In genomic region chr2:130188432-130188792, GRCh38 we compare ENCODE assay signal across 9 cellular contexts. TPM values are rescaled to one million over a fixed set of nuclear protein-coding genes. Genes with fewer than 3 reads are reported as not detected.
A peak's percentile ranks its signal among the peaks of the same experiment; 100 is the strongest.
DNase-seq lines count a peak whose midpoint lies in the region; ATAC-seq, FAIRE-seq and TF ChIP-seq lines count a peak whose summit lies in the region.
"Not testable (repeated sequence)": the region's sequence is repeated elsewhere in the genome, so short reads cannot be mapped to it uniquely, and the experiment has no call there.
"Had no signal": no experiment of that assay in that cellular context is flagged by ENCODE, and none has a peak within 500 bp of the region (broad histone marks: within the 10 kb centered on the region; RNA-seq: fewer than 3 reads in every experiment).

No MANE protein-coding gene starts in this region.

- not testable (repeated sequence) for ATAC-seq in GM23338; activated CD4-positive, alpha-beta T cell treated with anti-CD3 and anti-CD28 coated beads for 36 hours; HepG2; stimulated activated naive B cell treated with anti-CD40 and anti-IgM and Interleukin-4, amounts not matched to agents 10 μg/mL and 1 μg/mL and 100 μg/mL, for 72 hours (replicated peaks)

- not testable (repeated sequence) for TF ChIP-seq POLR2A in HepG2 (IDR thresholded peaks at IDR 0.05; ENCODE audit: insufficient read depth in 1 of 2, low read depth in 2 of 2, low read length in 2 of 2)

- not testable (repeated sequence) for H3K9me3 Mint-ChIP-seq in GM23338; activated CD4-positive, alpha-beta T cell treated with anti-CD3 and anti-CD28 coated beads for 36 hours (ENCODE audit: low read depth); stimulated activated naive B cell treated with anti-CD40 and anti-IgM and Interleukin-4, amounts not matched to agents 10 μg/mL and 1 μg/mL and 100 μg/mL, for 72 hours

- intact Hi-C loops in activated CD4-positive, alpha-beta T cell treated with anti-CD3 and anti-CD28 coated beads for 36 hours (cut with DNase I, micrococcal nuclease) = loop anchor here (5.0 kb wide), 1 partner anchor 1299 kb away; no protein-coding TSS in a partner anchor
- intact Hi-C loops in HepG2 (cut with micrococcal nuclease; ENCODE audit: unreplicated experiment) = not testable (repeated sequence)

- not testable (repeated sequence) for H3F3A ChIP-seq in GM23338 (replicated peaks; ENCODE audit: low read depth)

- not testable (repeated sequence) for H3K4me1 Mint-ChIP-seq in GM23338; activated CD4-positive, alpha-beta T cell treated with anti-CD3 and anti-CD28 coated beads for 36 hours
- H3K4me1 Mint-ChIP-seq in stimulated activated naive B cell treated with anti-CD40 and anti-IgM and Interleukin-4, amounts not matched to agents 10 μg/mL and 1 μg/mL and 100 μg/mL, for 72 hours = peaks cover 8 to 19% of the 10 kb centered on the region in 2 donors

- not testable (repeated sequence) for H3K4me1 ChIP-seq in GM23338 (ENCODE audit: insufficient read depth)
- H3K4me1 ChIP-seq in HepG2 (ENCODE audit: insufficient read depth, low read length) = peaks cover 28% of the 10 kb centered on the region

- not testable (repeated sequence) for H3K9me3 ChIP-seq in HepG2 (ENCODE audit: low read length)

- H3K79me2 ChIP-seq in GM23338 (replicated peaks; ENCODE audit: insufficient read depth) = not testable (repeated sequence)
- H3K79me2 ChIP-seq in HepG2 (ENCODE audit: insufficient read depth, low read length) = peaks cover 13% of the 10 kb centered on the region

- TF ChIP-seq RAD21 in HepG2 (CRISPR knock-in tag; IDR thresholded peaks at IDR 0.05) = not testable (repeated sequence)

- not testable (repeated sequence) for H3K36me3 ChIP-seq in GM23338 (ENCODE audit: insufficient read depth); HepG2 (replicated peaks in 1 of 2; ENCODE audit: control insufficient read depth in 1 of 2, insufficient read depth in 2 of 2, low read length in 2 of 2)

- not testable (repeated sequence) for H3K4me3 Mint-ChIP-seq in GM23338; activated CD4-positive, alpha-beta T cell treated with anti-CD3 and anti-CD28 coated beads for 36 hours; stimulated activated naive B cell treated with anti-CD40 and anti-IgM and Interleukin-4, amounts not matched to agents 10 μg/mL and 1 μg/mL and 100 μg/mL, for 72 hours

- not testable (repeated sequence) for H3K36me3 Mint-ChIP-seq in GM23338 (ENCODE audit: low read depth); activated CD4-positive, alpha-beta T cell treated with anti-CD3 and anti-CD28 coated beads for 36 hours (ENCODE audit: low read depth)
- H3K36me3 Mint-ChIP-seq in stimulated activated naive B cell treated with anti-CD40 and anti-IgM and Interleukin-4, amounts not matched to agents 10 μg/mL and 1 μg/mL and 100 μg/mL, for 72 hours = peaks cover 15 to 37% of the 10 kb centered on the region in 2 donors

- WGBS in HepG2 (ENCODE audit: low lambda C conversion rate) = over 99% methylated on average over 7 of the region's 7 CpGs

- DNase-seq in GM23338 (ENCODE audit: low spot score); activated CD4-positive, alpha-beta T cell treated with anti-CD3 and anti-CD28 coated beads for 36 hours; HepG2 (ENCODE audit: low spot score); stimulated activated naive B cell treated with anti-CD40 and anti-IgM and Interleukin-4, amounts not matched to agents 10 μg/mL and 1 μg/mL and 100 μg/mL, for 72 hours: not testable (repeated sequence)
- DNase-seq in activated effector memory CD4-positive, alpha-beta T cell treated with anti-CD3 and anti-CD28 coated beads, Interleukin-2, amount 50 U/mL, for 16 hours = peak; percentile 47

- not testable (repeated sequence) for H3K4me3 ChIP-seq in GM23338; HepG2 (replicated peaks in 1 of 3; ENCODE audit: insufficient read depth in 1 of 3, low read depth in 2 of 3, low read length in 3 of 3)

- BruUV-seq in HepG2 (replicated peaks; lab: Mats Ljungman, UMichigan) = not testable (repeated sequence)

- TF ChIP-seq CTCF in GM23338 (conservative IDR thresholded peaks at IDR 0.05; ENCODE audit: low read depth in 2 of 2); HepG2 (CRISPR knock-in tag; IDR thresholded peaks at IDR 0.05): not testable (repeated sequence)

- not testable (repeated sequence) for H3K4me2 ChIP-seq in GM23338; HepG2 (ENCODE audit: low read depth, low read length)

- TF ChIP-seq EP300 in HepG2 (IDR thresholded peaks at IDR 0.05; ENCODE audit: low read depth in 2 of 2, low read length in 2 of 2); HepG2 (CRISPR knock-in tag; IDR thresholded peaks at IDR 0.05; ENCODE audit: borderline replicate concordance): not testable (repeated sequence)

- not testable (repeated sequence) for H3K27me3 ChIP-seq in GM23338 (ENCODE audit: insufficient read depth); HepG2 (ENCODE audit: control insufficient read depth in 1 of 2, insufficient read depth in 2 of 2, low read length in 2 of 2)

- peak overlapping the region; percentile 74 for H3K27ac Mint-ChIP-seq in GM23338
- H3K27ac Mint-ChIP-seq in activated CD4-positive, alpha-beta T cell treated with anti-CD3 and anti-CD28 coated beads for 36 hours = peak overlapping the region; percentile 33
- H3K27ac Mint-ChIP-seq in stimulated activated naive B cell treated with anti-CD40 and anti-IgM and Interleukin-4, amounts not matched to agents 10 μg/mL and 1 μg/mL and 100 μg/mL, for 72 hours = peak overlapping the region; percentile 77

- POLR2A ChIA-PET in activated CD4-positive, alpha-beta T cell treated with anti-CD3 and anti-CD28 coated beads for 36 hours (lab: Charles Lee) = not testable (repeated sequence)
- POLR2A ChIA-PET in HepG2 (lab: Yijun Ruan, JAX) = interaction anchor here (0.6 kb wide), 1 partner anchor 19 kb away, joined by 3 read pairs; no protein-coding TSS in a partner anchor

- not testable (repeated sequence) for H4K20me1 ChIP-seq in GM23338 (replicated peaks; ENCODE audit: insufficient read depth); HepG2 (ENCODE audit: insufficient read depth, low read length)

- not testable (repeated sequence) for H3K9me2 ChIP-seq in GM23338 (ENCODE audit: insufficient read depth)

- H3K27me3 Mint-ChIP-seq in GM23338 (ENCODE audit: insufficient read depth, low read depth, poor library complexity); activated CD4-positive, alpha-beta T cell treated with anti-CD3 and anti-CD28 coated beads for 36 hours; stimulated activated naive B cell treated with anti-CD40 and anti-IgM and Interleukin-4, amounts not matched to agents 10 μg/mL and 1 μg/mL and 100 μg/mL, for 72 hours: not testable (repeated sequence)

- in situ Hi-C loops in HepG2 (cut with HindIII; ENCODE audit: extremely low pct_ligation_motif_present, low pct_unique_long_range_greater_than_20kb) = loop anchor here (25.0 kb wide), 1 partner anchor 1299 kb away; the partner anchor contains the start of genes MZT2A and TUBA3D

- peak; percentile 15 for FAIRE-seq in HepG2 (lab: Jason Lieb, UNC)

- not testable (repeated sequence) for H3K27ac ChIP-seq in GM23338 (ENCODE audit: low read depth); HepG2 (ENCODE audit: extremely low read length, insufficient read depth, low read length)

- CTCF ChIA-PET in activated CD4-positive, alpha-beta T cell treated with anti-CD3 and anti-CD28 coated beads for 36 hours (lab: Charles Lee); HepG2 (lab: Yijun Ruan, JAX; ENCODE audit: low intra/inter-chr PET ratio, low total read pairs): not testable (repeated sequence)

- not testable (repeated sequence) for H2AFZ ChIP-seq in GM23338; HepG2 (ENCODE audit: low read length)

- not testable (repeated sequence) for H3K9ac ChIP-seq in HepG2 (ENCODE audit: insufficient read depth, low read depth, low read length)

RNA-seq across cellular contexts. Expression of gene MZT2B, which starts 6.3 kb away (rescaled TPM):
- 60.0 and 70.9 TPM in 2 replicates for total RNA-seq in GM23338 (2014; rRNA removed; shearing (Covaris generic))
- polyA plus RNA-seq in GM23338 (2016; fragmentation: Nextera tagmentation; extraction: Ambion mirVana) = 233 and 263 TPM in 2 replicates
- 100 to 1,000 TPM; 281 to 343 TPM for total RNA-seq in activated CD4-positive, alpha-beta T cell treated with anti-CD3 and anti-CD28 coated beads for 36 hours
- total RNA-seq in HepG2 (2016; rRNA removed; fragmentation: Illumina TruSeq; extraction: Trizol) = 308 and 410 TPM in 2 replicates
- total RNA-seq in HepG2 (2016; cell fraction: cytosol; rRNA removed; fragmentation: Illumina TruSeq; extraction: Trizol; ENCODE audit: low read depth) = 664 and 798 TPM in 2 replicates
- 352 and 417 TPM in 2 replicates for total RNA-seq in HepG2 (2016; cell fraction: insoluble cytoplasmic fraction; rRNA removed; fragmentation: Illumina TruSeq; extraction: Trizol)
- total RNA-seq in HepG2 (2016; cell fraction: membrane; rRNA removed; fragmentation: Illumina TruSeq; extraction: Trizol) = 641 and 838 TPM in 2 replicates
- 142 and 179 TPM in 2 replicates for total RNA-seq in HepG2 (2016; cell fraction: nucleus; rRNA removed; fragmentation: Illumina TruSeq; extraction: Trizol)
- polyA plus RNA-seq in HepG2 (2011; rRNA removed) = 244 and 253 TPM in 2 replicates
- polyA plus RNA-seq in HepG2 (2011; cell fraction: cytosol; rRNA removed) = 121 and 325 TPM in 2 replicates
- 97.5 and 107 TPM in 2 replicates for polyA plus RNA-seq in HepG2 (2011; cell fraction: nucleus; rRNA removed)
- polyA plus RNA-seq in HepG2 (2012) = 208 and 248 TPM in 2 replicates
- polyA plus RNA-seq in HepG2 (2016; cell fraction: cytosol; fragmentation: Illumina TruSeq; extraction: Trizol; ENCODE audit: low read depth) = 676 and 762 TPM in 2 replicates
- 300 and 324 TPM in 2 replicates for polyA plus RNA-seq in HepG2 (2016; cell fraction: insoluble cytoplasmic fraction; fragmentation: Illumina TruSeq; extraction: Trizol; ENCODE audit: low read depth)
- polyA plus RNA-seq in HepG2 (2016; cell fraction: membrane; fragmentation: Illumina TruSeq; extraction: Trizol; ENCODE audit: low read depth) = 541 and 609 TPM in 2 replicates
- 261 and 270 TPM in 2 replicates for polyA plus RNA-seq in HepG2 (2016; cell fraction: nucleus; fragmentation: Illumina TruSeq; extraction: Trizol; ENCODE audit: insufficient read depth, low read depth)
- polyA minus RNA-seq in HepG2 (2011; rRNA and poly(A)+ RNA removed; ENCODE audit: low replicate concordance) = 12.3 and 45.2 TPM in 2 replicates
- 53.2 and 58.8 TPM in 2 replicates for polyA minus RNA-seq in HepG2 (2011; cell fraction: cytosol; rRNA and poly(A)+ RNA removed)
- 20.9 and 25.2 TPM in 2 replicates for polyA minus RNA-seq in HepG2 (2011; cell fraction: nucleus; rRNA and poly(A)+ RNA removed)

RNA-seq across cellular contexts. Expression of gene SMPD4, which starts 7.0 kb away (rescaled TPM):
- 87.5 and 98.6 TPM in 2 replicates for total RNA-seq in GM23338 (2014; rRNA removed; shearing (Covaris generic))
- polyA plus RNA-seq in GM23338 (2016; fragmentation: Nextera tagmentation; extraction: Ambion mirVana) = 43.5 and 44.2 TPM in 2 replicates
- 10 to 100 TPM; 73.8 to 78.6 TPM for total RNA-seq in activated CD4-positive, alpha-beta T cell treated with anti-CD3 and anti-CD28 coated beads for 36 hours
- 70.5 and 72.5 TPM in 2 replicates for total RNA-seq in HepG2 (2016; rRNA removed; fragmentation: Illumina TruSeq; extraction: Trizol)
- 16.2 and 16.4 TPM in 2 replicates for total RNA-seq in HepG2 (2016; cell fraction: cytosol; rRNA removed; fragmentation: Illumina TruSeq; extraction: Trizol; ENCODE audit: low read depth)
- 63.3 and 71.6 TPM in 2 replicates for total RNA-seq in HepG2 (2016; cell fraction: insoluble cytoplasmic fraction; rRNA removed; fragmentation: Illumina TruSeq; extraction: Trizol)
- 45.6 and 46.9 TPM in 2 replicates for total RNA-seq in HepG2 (2016; cell fraction: membrane; rRNA removed; fragmentation: Illumina TruSeq; extraction: Trizol)
- total RNA-seq in HepG2 (2016; cell fraction: nucleus; rRNA removed; fragmentation: Illumina TruSeq; extraction: Trizol) = 70.7 and 77.5 TPM in 2 replicates
- 63.2 and 69.0 TPM in 2 replicates for polyA plus RNA-seq in HepG2 (2011; rRNA removed)
- polyA plus RNA-seq in HepG2 (2011; cell fraction: cytosol; rRNA removed) = 27.2 and 39.1 TPM in 2 replicates
- 483 and 680 TPM in 2 replicates for polyA plus RNA-seq in HepG2 (2011; cell fraction: nucleus; rRNA removed)
- 53.0 and 69.5 TPM in 2 replicates for polyA plus RNA-seq in HepG2 (2012)
- 12.9 and 14.8 TPM in 2 replicates for polyA plus RNA-seq in HepG2 (2016; cell fraction: cytosol; fragmentation: Illumina TruSeq; extraction: Trizol; ENCODE audit: low read depth)
- 81.9 and 105 TPM in 2 replicates for polyA plus RNA-seq in HepG2 (2016; cell fraction: insoluble cytoplasmic fraction; fragmentation: Illumina TruSeq; extraction: Trizol; ENCODE audit: low read depth)
- polyA plus RNA-seq in HepG2 (2016; cell fraction: membrane; fragmentation: Illumina TruSeq; extraction: Trizol; ENCODE audit: low read depth) = 36.8 and 38.6 TPM in 2 replicates
- polyA plus RNA-seq in HepG2 (2016; cell fraction: nucleus; fragmentation: Illumina TruSeq; extraction: Trizol; ENCODE audit: insufficient read depth, low read depth) = 229 and 236 TPM in 2 replicates
- polyA minus RNA-seq in HepG2 (2011; rRNA and poly(A)+ RNA removed; ENCODE audit: low replicate concordance) = 39.1 and 125 TPM in 2 replicates
- polyA minus RNA-seq in HepG2 (2011; cell fraction: cytosol; rRNA and poly(A)+ RNA removed) = 39.4 and 44.1 TPM in 2 replicates
- polyA minus RNA-seq in HepG2 (2011; cell fraction: nucleus; rRNA and poly(A)+ RNA removed) = 82.9 and 90.9 TPM in 2 replicates

RNA-seq across cellular contexts. Expression of gene TUBA3E, which starts 9.8 kb away (rescaled TPM):
- 0.21 and 0.66 TPM in 2 replicates for total RNA-seq in GM23338 (2014; rRNA removed; shearing (Covaris generic))
- polyA plus RNA-seq in GM23338 (2016; fragmentation: Nextera tagmentation; extraction: Ambion mirVana) (0.31 TPM in 1 of 2 replicates, not detected in the other), HepG2 (2011; rRNA removed) (not detected in 2 replicates)
- not detected for total RNA-seq in activated CD4-positive, alpha-beta T cell treated with anti-CD3 and anti-CD28 coated beads for 36 hours
- not detected in 2 replicates for total RNA-seq in HepG2 (2016; rRNA removed; fragmentation: Illumina TruSeq; extraction: Trizol)
- not detected in 2 replicates for total RNA-seq in HepG2 (2016; cell fraction: cytosol; rRNA removed; fragmentation: Illumina TruSeq; extraction: Trizol; ENCODE audit: low read depth)
- total RNA-seq in HepG2 (2016; cell fraction: insoluble cytoplasmic fraction; rRNA removed; fragmentation: Illumina TruSeq; extraction: Trizol) = not detected in 2 replicates
- not detected in 2 replicates for total RNA-seq in HepG2 (2016; cell fraction: membrane; rRNA removed; fragmentation: Illumina TruSeq; extraction: Trizol)
- not detected in 2 replicates for total RNA-seq in HepG2 (2016; cell fraction: nucleus; rRNA removed; fragmentation: Illumina TruSeq; extraction: Trizol)
- polyA plus RNA-seq in HepG2 (2011; cell fraction: cytosol; rRNA removed) = not detected in 2 replicates
- polyA plus RNA-seq in HepG2 (2011; cell fraction: nucleus; rRNA removed) = not detected in 2 replicates
- not detected in 2 replicates for polyA plus RNA-seq in HepG2 (2012)
- not detected in 2 replicates for polyA plus RNA-seq in HepG2 (2016; cell fraction: cytosol; fragmentation: Illumina TruSeq; extraction: Trizol; ENCODE audit: low read depth)
- polyA plus RNA-seq in HepG2 (2016; cell fraction: insoluble cytoplasmic fraction; fragmentation: Illumina TruSeq; extraction: Trizol; ENCODE audit: low read depth) = not detected in 2 replicates
- not detected in 2 replicates for polyA plus RNA-seq in HepG2 (2016; cell fraction: membrane; fragmentation: Illumina TruSeq; extraction: Trizol; ENCODE audit: low read depth)
- polyA plus RNA-seq in HepG2 (2016; cell fraction: nucleus; fragmentation: Illumina TruSeq; extraction: Trizol; ENCODE audit: insufficient read depth, low read depth) = not detected in 2 replicates
- not detected in 2 replicates for polyA minus RNA-seq in HepG2 (2011; rRNA and poly(A)+ RNA removed; ENCODE audit: low replicate concordance)
- polyA minus RNA-seq in HepG2 (2011; cell fraction: cytosol; rRNA and poly(A)+ RNA removed) = not detected in 2 replicates
- not detected in 2 replicates for polyA minus RNA-seq in HepG2 (2011; cell fraction: nucleus; rRNA and poly(A)+ RNA removed)
- total RNA-seq: CD4-positive, CD25-positive, alpha-beta regulatory T cell; CD8-positive, alpha-beta memory T cell; H7 had no signal
- polyA plus RNA-seq: CD4-positive, CD25-positive, alpha-beta regulatory T cell; CD8-positive, alpha-beta memory T cell; IgD-negative memory B cell had no signal

RNA-seq across cellular contexts. Expression of gene CCDC74B, which starts 43.5 kb away (rescaled TPM):
- 22.1 and 34.5 TPM in 2 replicates for total RNA-seq in GM23338 (2014; rRNA removed; shearing (Covaris generic))
- polyA plus RNA-seq in GM23338 (2016; fragmentation: Nextera tagmentation; extraction: Ambion mirVana) (15.1 and 16.4 TPM in 2 replicates), HepG2 (2011; rRNA removed) (0.07 and 0.12 TPM in 2 replicates)
- 1 to 10 TPM; 2.5 to 3.2 TPM for total RNA-seq in activated CD4-positive, alpha-beta T cell treated with anti-CD3 and anti-CD28 coated beads for 36 hours
- 0.11 TPM in 1 of 2 replicates, not detected in the other for total RNA-seq in HepG2 (2016; rRNA removed; fragmentation: Illumina TruSeq; extraction: Trizol)
- total RNA-seq in HepG2 (2016; cell fraction: cytosol; rRNA removed; fragmentation: Illumina TruSeq; extraction: Trizol; ENCODE audit: low read depth) = 0.26 TPM in 1 of 2 replicates, not detected in the other
- total RNA-seq in HepG2 (2016; cell fraction: insoluble cytoplasmic fraction; rRNA removed; fragmentation: Illumina TruSeq; extraction: Trizol) = 0.15 and 0.24 TPM in 2 replicates
- total RNA-seq in HepG2 (2016; cell fraction: membrane; rRNA removed; fragmentation: Illumina TruSeq; extraction: Trizol) = 0.55 TPM in 1 of 2 replicates, not detected in the other
- 0.28 and 0.37 TPM in 2 replicates for total RNA-seq in HepG2 (2016; cell fraction: nucleus; rRNA removed; fragmentation: Illumina TruSeq; extraction: Trizol)
- polyA plus RNA-seq in HepG2 (2011; cell fraction: cytosol; rRNA removed) = 0.04 and 0.21 TPM in 2 replicates
- 1.0 and 1.3 TPM in 2 replicates for polyA plus RNA-seq in HepG2 (2011; cell fraction: nucleus; rRNA removed)
- 0.04 and 0.16 TPM in 2 replicates for polyA plus RNA-seq in HepG2 (2012)
- polyA plus RNA-seq in HepG2 (2016; cell fraction: cytosol; fragmentation: Illumina TruSeq; extraction: Trizol; ENCODE audit: low read depth) = 0.26 and 0.28 TPM in 2 replicates
- 0.35 TPM in 1 of 2 replicates, not detected in the other for polyA plus RNA-seq in HepG2 (2016; cell fraction: insoluble cytoplasmic fraction; fragmentation: Illumina TruSeq; extraction: Trizol; ENCODE audit: low read depth)
- polyA plus RNA-seq in HepG2 (2016; cell fraction: membrane; fragmentation: Illumina TruSeq; extraction: Trizol; ENCODE audit: low read depth) = 0.21 and 0.37 TPM in 2 replicates
- 0.75 and 0.81 TPM in 2 replicates for polyA plus RNA-seq in HepG2 (2016; cell fraction: nucleus; fragmentation: Illumina TruSeq; extraction: Trizol; ENCODE audit: insufficient read depth, low read depth)
- polyA minus RNA-seq in HepG2 (2011; rRNA and poly(A)+ RNA removed; ENCODE audit: low replicate concordance) = 0.47 TPM in 1 of 2 replicates, not detected in the other
- not detected in 2 replicates for polyA minus RNA-seq in HepG2 (2011; cell fraction: cytosol; rRNA and poly(A)+ RNA removed)
- polyA minus RNA-seq in HepG2 (2011; cell fraction: nucleus; rRNA and poly(A)+ RNA removed) = 0.50 and 0.90 TPM in 2 replicates
- total RNA-seq: CD4-positive, CD25-positive, alpha-beta regulatory T cell had no signal
- polyA plus RNA-seq: CD4-positive, CD25-positive, alpha-beta regulatory T cell; IgD-negative memory B cell had no signal

RNA-seq across cellular contexts. Expression of gene POTEF, which starts 59.4 kb away (rescaled TPM):
- 1.8 and 3.0 TPM in 2 replicates for total RNA-seq in GM23338 (2014; rRNA removed; shearing (Covaris generic))
- polyA plus RNA-seq in GM23338 (2016; fragmentation: Nextera tagmentation; extraction: Ambion mirVana) (1.0 and 1.1 TPM in 2 replicates), HepG2 (2011; rRNA removed) (1.2 and 1.7 TPM in 2 replicates)
- total RNA-seq in activated CD4-positive, alpha-beta T cell treated with anti-CD3 and anti-CD28 coated beads for 36 hours = not detected
- 1.9 and 6.0 TPM in 2 replicates for total RNA-seq in HepG2 (2016; rRNA removed; fragmentation: Illumina TruSeq; extraction: Trizol)
- total RNA-seq in HepG2 (2016; cell fraction: cytosol; rRNA removed; fragmentation: Illumina TruSeq; extraction: Trizol; ENCODE audit: low read depth) = 1.6 and 1.7 TPM in 2 replicates
- 2.0 and 5.7 TPM in 2 replicates for total RNA-seq in HepG2 (2016; cell fraction: insoluble cytoplasmic fraction; rRNA removed; fragmentation: Illumina TruSeq; extraction: Trizol)
- 2.2 and 2.6 TPM in 2 replicates for total RNA-seq in HepG2 (2016; cell fraction: membrane; rRNA removed; fragmentation: Illumina TruSeq; extraction: Trizol)
- 18.5 and 22.6 TPM in 2 replicates for total RNA-seq in HepG2 (2016; cell fraction: nucleus; rRNA removed; fragmentation: Illumina TruSeq; extraction: Trizol)
- 0.26 and 0.34 TPM in 2 replicates for polyA plus RNA-seq in HepG2 (2011; cell fraction: cytosol; rRNA removed)
- polyA plus RNA-seq in HepG2 (2011; cell fraction: nucleus; rRNA removed) = 16.9 and 20.4 TPM in 2 replicates
- 2.0 and 2.3 TPM in 2 replicates for polyA plus RNA-seq in HepG2 (2012)
- polyA plus RNA-seq in HepG2 (2016; cell fraction: cytosol; fragmentation: Illumina TruSeq; extraction: Trizol; ENCODE audit: low read depth) = not detected in 2 replicates
- 0.19 and 0.31 TPM in 2 replicates for polyA plus RNA-seq in HepG2 (2016; cell fraction: insoluble cytoplasmic fraction; fragmentation: Illumina TruSeq; extraction: Trizol; ENCODE audit: low read depth)
- not detected in 2 replicates for polyA plus RNA-seq in HepG2 (2016; cell fraction: membrane; fragmentation: Illumina TruSeq; extraction: Trizol; ENCODE audit: low read depth)
- 6.1 and 6.5 TPM in 2 replicates for polyA plus RNA-seq in HepG2 (2016; cell fraction: nucleus; fragmentation: Illumina TruSeq; extraction: Trizol; ENCODE audit: insufficient read depth, low read depth)
- 25.5 TPM in 1 of 2 replicates, not detected in the other for polyA minus RNA-seq in HepG2 (2011; rRNA and poly(A)+ RNA removed; ENCODE audit: low replicate concordance)
- 1.6 and 2.9 TPM in 2 replicates for polyA minus RNA-seq in HepG2 (2011; cell fraction: cytosol; rRNA and poly(A)+ RNA removed)
- polyA minus RNA-seq in HepG2 (2011; cell fraction: nucleus; rRNA and poly(A)+ RNA removed) = 57.8 and 73.4 TPM in 2 replicates
- total RNA-seq: CD4-positive, CD25-positive, alpha-beta regulatory T cell; CD8-positive, alpha-beta memory T cell had no signal
- polyA plus RNA-seq: CD4-positive, CD25-positive, alpha-beta regulatory T cell; IgD-negative memory B cell had no signal
